1 cellular context compared by ENCODE assay signal in the genomic region with DNA sequence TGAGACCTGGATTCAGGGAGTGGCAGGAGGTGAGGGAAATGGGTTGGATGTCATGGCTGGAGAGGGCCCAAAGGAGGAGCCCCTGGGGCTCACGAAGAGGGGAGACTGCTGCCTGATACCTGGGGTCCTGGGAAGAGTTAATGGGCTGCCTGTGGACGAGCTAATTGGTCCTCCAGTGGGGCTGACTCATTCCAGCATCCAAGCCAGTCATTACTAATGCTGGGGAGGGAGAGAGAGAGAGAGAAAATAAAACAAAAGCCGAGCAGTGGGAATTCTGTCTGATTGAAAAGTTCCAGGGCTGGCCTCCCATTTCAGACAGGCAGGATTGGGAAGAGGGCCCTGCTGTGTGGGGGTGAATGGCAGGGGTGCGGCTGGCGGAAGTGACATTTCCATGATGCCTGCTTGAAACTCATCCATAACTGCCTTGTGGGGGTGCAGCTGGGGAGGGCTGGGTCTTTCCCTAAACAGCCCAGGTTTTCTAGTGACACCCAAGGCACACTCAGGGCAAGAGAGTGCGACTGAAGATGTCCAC.
TF ChIP-seq lines count a peak whose summit lies in the region.

No MANE protein-coding gene starts in this region.

TF ChIP-seq in IMR-90, 13 proteins besides CTCF, POLR2A, EP300 and RAD21:
- TF ChIP-seq, protein P1, sequence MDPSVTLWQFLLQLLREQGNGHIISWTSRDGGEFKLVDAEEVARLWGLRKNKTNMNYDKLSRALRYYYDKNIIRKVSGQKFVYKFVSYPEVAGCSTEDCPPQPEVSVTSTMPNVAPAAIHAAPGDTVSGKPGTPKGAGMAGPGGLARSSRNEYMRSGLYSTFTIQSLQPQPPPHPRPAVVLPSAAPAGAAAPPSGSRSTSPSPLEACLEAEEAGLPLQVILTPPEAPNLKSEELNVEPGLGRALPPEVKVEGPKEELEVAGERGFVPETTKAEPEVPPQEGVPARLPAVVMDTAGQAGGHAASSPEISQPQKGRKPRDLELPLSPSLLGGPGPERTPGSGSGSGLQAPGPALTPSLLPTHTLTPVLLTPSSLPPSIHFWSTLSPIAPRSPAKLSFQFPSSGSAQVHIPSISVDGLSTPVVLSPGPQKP (IDR thresholded peaks at IDR 0.05; ENCODE audit: borderline replicate concordance, low read depth, low read length), result no peak
- no peak; the same call in 1 of the 2 replicates for TF ChIP-seq BHLHE40 (IDR thresholded peaks at IDR 0.05; ENCODE audit: low read depth, low read length)
- TF ChIP-seq MAFK (IDR thresholded peaks at IDR 0.05; ENCODE audit: low read depth, low read length), result no peak
- peak; percentile 63 for TF ChIP-seq RCOR1 (IDR thresholded peaks at IDR 0.05; ENCODE audit: insufficient replicate concordance, low read length)
- no peak for TF ChIP-seq SMC3 (IDR thresholded peaks at IDR 0.05; ENCODE audit: low read depth, low read length)
- TF ChIP-seq NFE2L2 (IDR thresholded peaks at IDR 0.05; ENCODE audit: low read depth, low read length), result no peak
- no peak for TF ChIP-seq RFX5 (IDR thresholded peaks at IDR 0.05; ENCODE audit: low read depth, low read length)
- TF ChIP-seq FOS (IDR thresholded peaks at IDR 0.05; ENCODE audit: low read depth, low read length), result peak; percentile 71
- 0 out of 2 replicates have a peak, but pooled peaks have one; percentile 44 for TF ChIP-seq MAZ (IDR thresholded peaks at IDR 0.05; ENCODE audit: borderline replicate concordance, low read depth, low read length)
- TF ChIP-seq, protein P2, sequence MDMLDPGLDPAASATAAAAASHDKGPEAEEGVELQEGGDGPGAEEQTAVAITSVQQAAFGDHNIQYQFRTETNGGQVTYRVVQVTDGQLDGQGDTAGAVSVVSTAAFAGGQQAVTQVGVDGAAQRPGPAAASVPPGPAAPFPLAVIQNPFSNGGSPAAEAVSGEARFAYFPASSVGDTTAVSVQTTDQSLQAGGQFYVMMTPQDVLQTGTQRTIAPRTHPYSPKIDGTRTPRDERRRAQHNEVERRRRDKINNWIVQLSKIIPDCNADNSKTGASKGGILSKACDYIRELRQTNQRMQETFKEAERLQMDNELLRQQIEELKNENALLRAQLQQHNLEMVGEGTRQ (IDR thresholded peaks at IDR 0.05; ENCODE audit: low read depth, low read length), result no peak
- TF ChIP-seq CEBPB (IDR thresholded peaks at IDR 0.05; ENCODE audit: low read depth, low read length), result no peak
- no peak for TF ChIP-seq CHD1 (IDR thresholded peaks at IDR 0.05; ENCODE audit: low read depth, low read length)
- no peak for TF ChIP-seq MXI1 (IDR thresholded peaks at IDR 0.05; ENCODE audit: borderline replicate concordance, low read depth, low read length)
